Comparison of ENCODE assay signal across 19 cellular contexts in genomic region chr3:57278237-57278636, GRCh38. TPM values are rescaled to one million over a fixed set of nuclear protein-coding genes. Genes with fewer than 3 reads are reported as not detected.
DNase-seq lines count a peak whose midpoint lies in the region; ATAC-seq, FAIRE-seq and TF ChIP-seq lines count a peak whose summit lies in the region.
"Had no signal": no experiment of that assay in that cellular context is flagged by ENCODE, and none has a peak within 500 bp of the region (broad histone marks: within the 10 kb centered on the region; RNA-seq: fewer than 3 reads in every experiment).

No MANE protein-coding gene starts in this region.

- H3K9me3 ChIP-seq in HepG2 (ENCODE audit: low read length), result 0 out of 2 replicates have a peak, but pooled peaks cover 4% of the 10 kb centered on the region
- no peaks in the 10 kb centered on the region for H3K9me3 ChIP-seq in right lobe of liver
- H3K9me3 ChIP-seq in hepatocyte (ENCODE audit: low read depth), result no peaks in the 10 kb centered on the region
- no peaks in the 10 kb centered on the region for H3K9me3 ChIP-seq in neutrophil
- no peaks in the 10 kb centered on the region for H3K9me3 ChIP-seq in Karpas-422 (ENCODE audit: low read length)

- no peaks in the 10 kb centered on the region; a peak in 1 of 5 replicates for H3K36me3 ChIP-seq in HepG2 (replicated peaks in 1 of 2; ENCODE audit: control insufficient read depth in 1 of 2, insufficient read depth in 2 of 2, low read length in 2 of 2)
- no peaks in the 10 kb centered on the region for H3K36me3 ChIP-seq in right lobe of liver
- H3K36me3 ChIP-seq in hepatocyte (replicated peaks; ENCODE audit: insufficient read depth, low read depth), result no peaks in the 10 kb centered on the region
- H3K36me3 ChIP-seq in neutrophil, result peaks cover 9% of the 10 kb centered on the region
- H3K36me3 ChIP-seq in Karpas-422 (ENCODE audit: insufficient read depth, low read length), result 0 out of 2 replicates have a peak, but pooled peaks cover 5% of the 10 kb centered on the region

- no peaks in the 10 kb centered on the region for H3K4me1 ChIP-seq in HepG2 (ENCODE audit: insufficient read depth, low read length)
- peaks cover 0 to 2% (median 0%) of the 10 kb centered on the region in 4 donors for H3K4me1 ChIP-seq in right lobe of liver
- no peaks in the 10 kb centered on the region for H3K4me1 ChIP-seq in hepatocyte (ENCODE audit: insufficient read depth)
- H3K4me1 ChIP-seq in neutrophil (ENCODE audit: control insufficient read depth in 1 of 2, insufficient read depth in 1 of 2, low read depth in 1 of 2, low read length in 1 of 2), result peaks cover 7 to 13% of the 10 kb centered on the region in 2 experiments
- H3K4me1 ChIP-seq in Karpas-422 (ENCODE audit: low read length), result no peaks in the 10 kb centered on the region
- H3K4me1 ChIP-seq: BLaER1 had no signal

- DNase-seq in HepG2 (ENCODE audit: low spot score) (peak; percentile 12), right lobe of liver (no peak), hepatocyte (ENCODE audit: low spot score) (peak; percentile 8), head of caudate nucleus (no peak), Karpas-422 (no peak)
- DNase-seq: 8988T; CD4-positive, alpha-beta memory T cell; DMS153; DMS79; GDM1; GOT3; H9 had no signal

- H3K9ac ChIP-seq in HepG2 (ENCODE audit: insufficient read depth, low read depth, low read length) (no peak overlapping the region), Karpas-422 (ENCODE audit: low read length) (no peak overlapping the region)
- H3K9ac ChIP-seq: BLaER1 had no signal

- TF ChIP-seq RAD21 in HepG2 (CRISPR knock-in tag; IDR thresholded peaks at IDR 0.05), result no peak

- no peak overlapping the region for H3K4me2 ChIP-seq in HepG2 (ENCODE audit: low read depth, low read length)
- H3K4me2 ChIP-seq in hepatocyte, result no peak overlapping the region
- H3K4me2 ChIP-seq in Karpas-422 (ENCODE audit: low read depth, low read length, poor library complexity, severe bottlenecking), result no peak overlapping the region
- H3K4me2 ChIP-seq: BLaER1 had no signal

- POLR2A ChIA-PET in HepG2 (lab: Yijun Ruan, JAX), result no interaction called here

- CTCF ChIA-PET in HepG2 (lab: Yijun Ruan, JAX; ENCODE audit: low intra/inter-chr PET ratio, low total read pairs), result no interaction called here

- in situ Hi-C loops in HepG2 (cut with HindIII; ENCODE audit: extremely low pct_ligation_motif_present, low pct_unique_long_range_greater_than_20kb), result no loop called here

- ATAC-seq in HepG2, result peak; percentile 60; the same call in 2 of the 3 replicates
- ATAC-seq in right lobe of liver, result no peak
- ATAC-seq in HG02870 (IDR thresholded peaks at IDR 0.05; ENCODE audit: unreplicated experiment), result no peak

- BruUV-seq in HepG2 (replicated peaks; lab: Mats Ljungman, UMichigan), result no TSS peak

- no peaks in the 10 kb centered on the region for H4K20me1 ChIP-seq in HepG2 (ENCODE audit: insufficient read depth, low read length)
- no peaks in the 10 kb centered on the region for H4K20me1 ChIP-seq in hepatocyte (ENCODE audit: insufficient read depth, poor library complexity, severe bottlenecking)
- H4K20me1 ChIP-seq in Karpas-422 (ENCODE audit: insufficient read depth, low read depth, low read length), result no peaks in the 10 kb centered on the region
- H4K20me1 ChIP-seq: BLaER1 had no signal

- TF ChIP-seq POLR2A in HepG2 (IDR thresholded peaks at IDR 0.05; ENCODE audit: insufficient read depth in 1 of 2, low read depth in 2 of 2, low read length in 2 of 2), result no peak
- no peak for TF ChIP-seq POLR2A in right lobe of liver (IDR thresholded peaks at IDR 0.05)

- H2AFZ ChIP-seq in HepG2 (ENCODE audit: low read length) (no peak overlapping the region), hepatocyte (no peak overlapping the region), Karpas-422 (ENCODE audit: low read length) (no peak overlapping the region)

- FAIRE-seq in HepG2 (lab: Jason Lieb, UNC), result no peak

- intact Hi-C loops in HepG2 (cut with micrococcal nuclease; ENCODE audit: unreplicated experiment), result no loop called here
- intact Hi-C loops in right lobe of liver (cut with DNase I), result no loop called here
- intact Hi-C loops in head of caudate nucleus (cut with DNase I), result no loop called here

- no peak for TF ChIP-seq EP300 in HepG2 (IDR thresholded peaks at IDR 0.05; ENCODE audit: low read depth in 2 of 2, low read length in 2 of 2)
- TF ChIP-seq EP300 in HepG2 (CRISPR knock-in tag; IDR thresholded peaks at IDR 0.05; ENCODE audit: borderline replicate concordance), result no peak

- H3K9me2 ChIP-seq in hepatocyte (replicated peaks; ENCODE audit: insufficient read depth) (no peaks in the 10 kb centered on the region), Karpas-422 (replicated peaks; ENCODE audit: insufficient read depth, low read length) (no peaks in the 10 kb centered on the region)

- 85% methylated on average over 1 of the region's 1 CpG for WGBS in HepG2 (ENCODE audit: low lambda C conversion rate)
- WGBS in right lobe of liver (ENCODE audit: insufficient coverage, low coverage, low lambda C conversion rate, missing lambda C conversion rate), result no CpG with 5 or more reads among the region's 1 CpG
- 95% methylated on average over 1 of the region's 1 CpG for WGBS in hepatocyte (ENCODE audit: low lambda C conversion rate, missing lambda C conversion rate)

- H3K79me2 ChIP-seq in HepG2 (ENCODE audit: insufficient read depth, low read length) (no peaks in the 10 kb centered on the region), hepatocyte (no peaks in the 10 kb centered on the region), Karpas-422 (ENCODE audit: low read length) (no peaks in the 10 kb centered on the region)

- H3K27ac ChIP-seq in HepG2 (ENCODE audit: extremely low read length, insufficient read depth, low read length) (no peak overlapping the region), right lobe of liver (no peak overlapping the region), hepatocyte (no peak overlapping the region), neutrophil (peak overlapping the region; percentile 36), Karpas-422 (ENCODE audit: low read length) (no peak overlapping the region)
- H3K27ac ChIP-seq: BLaER1 had no signal

- H3K4me3 ChIP-seq in HepG2 (replicated peaks in 1 of 3; ENCODE audit: insufficient read depth in 1 of 3, low read depth in 2 of 3, low read length in 3 of 3) (no peak overlapping the region), right lobe of liver (no peak overlapping the region), hepatocyte (no peak overlapping the region), neutrophil (ENCODE audit: low read depth in 1 of 2, low read length in 1 of 2) (no peak overlapping the region), Karpas-422 (ENCODE audit: low read length) (no peak overlapping the region)
- H3K4me3 ChIP-seq: BLaER1 had no signal

- TF ChIP-seq CTCF in HepG2 (CRISPR knock-in tag; IDR thresholded peaks at IDR 0.05) (no peak), right lobe of liver (IDR thresholded peaks at IDR 0.05) (no peak), hepatocyte (IDR thresholded peaks at IDR 0.05; ENCODE audit: poor library complexity) (no peak), neutrophil (IDR thresholded peaks at IDR 0.05) (no peak)

- H3K27me3 ChIP-seq in HepG2 (ENCODE audit: control insufficient read depth in 1 of 2, insufficient read depth in 2 of 2, low read length in 2 of 2) (no peaks in the 10 kb centered on the region), right lobe of liver (no peaks in the 10 kb centered on the region), hepatocyte (no peaks in the 10 kb centered on the region), neutrophil (no peaks in the 10 kb centered on the region), Karpas-422 (ENCODE audit: low read length) (no peaks in the 10 kb centered on the region)
- H3K27me3 ChIP-seq: BLaER1 had no signal

RNA-seq across cellular contexts. Expression of gene ASB14, which starts 14.2 kb away (rescaled TPM):
- not detected in 2 replicates for total RNA-seq in HepG2 (2016; rRNA removed; fragmentation: Illumina TruSeq; extraction: Trizol)
- not detected in 2 replicates for total RNA-seq in HepG2 (2016; cell fraction: cytosol; rRNA removed; fragmentation: Illumina TruSeq; extraction: Trizol; ENCODE audit: low read depth)
- not detected in 2 replicates for total RNA-seq in HepG2 (2016; cell fraction: insoluble cytoplasmic fraction; rRNA removed; fragmentation: Illumina TruSeq; extraction: Trizol)
- not detected in 2 replicates for total RNA-seq in HepG2 (2016; cell fraction: membrane; rRNA removed; fragmentation: Illumina TruSeq; extraction: Trizol)
- total RNA-seq in HepG2 (2016; cell fraction: nucleus; rRNA removed; fragmentation: Illumina TruSeq; extraction: Trizol), result not detected in 2 replicates
- not detected in 2 replicates for polyA plus RNA-seq in HepG2 (2011; rRNA removed)
- polyA plus RNA-seq in HepG2 (2011; cell fraction: cytosol; rRNA removed), result not detected in 2 replicates
- polyA plus RNA-seq in HepG2 (2011; cell fraction: nucleus; rRNA removed), result not detected in 2 replicates
- 0.23 and 0.35 TPM in 2 replicates for polyA plus RNA-seq in HepG2 (2012)
- polyA plus RNA-seq in HepG2 (2016; cell fraction: cytosol; fragmentation: Illumina TruSeq; extraction: Trizol; ENCODE audit: low read depth), result not detected in 2 replicates
- not detected in 2 replicates for polyA plus RNA-seq in HepG2 (2016; cell fraction: insoluble cytoplasmic fraction; fragmentation: Illumina TruSeq; extraction: Trizol; ENCODE audit: low read depth)
- not detected in 2 replicates for polyA plus RNA-seq in HepG2 (2016; cell fraction: membrane; fragmentation: Illumina TruSeq; extraction: Trizol; ENCODE audit: low read depth)
- not detected in 2 replicates for polyA plus RNA-seq in HepG2 (2016; cell fraction: nucleus; fragmentation: Illumina TruSeq; extraction: Trizol; ENCODE audit: insufficient read depth, low read depth)
- not detected in 2 replicates for polyA minus RNA-seq in HepG2 (2011; rRNA and poly(A)+ RNA removed; ENCODE audit: low replicate concordance)
- not detected in 2 replicates for polyA minus RNA-seq in HepG2 (2011; cell fraction: cytosol; rRNA and poly(A)+ RNA removed)
- 0.26 and 0.37 TPM in 2 replicates for polyA minus RNA-seq in HepG2 (2011; cell fraction: nucleus; rRNA and poly(A)+ RNA removed)
- total RNA-seq in right lobe of liver, result not detected
- total RNA-seq in hepatocyte, result not detected in 2 replicates
- 0.10 and 0.19 TPM in 2 replicates for polyA plus RNA-seq in hepatocyte
- 0.04 TPM in 1 of 2 replicates, not detected in the other for total RNA-seq in Karpas-422 (2014; rRNA removed; shearing (Covaris generic); ENCODE audit: low replicate concordance)
- total RNA-seq: A673; CD4-positive, alpha-beta memory T cell; Daoy; H9 had no signal
- polyA plus RNA-seq: AG04450, CD14-positive monocyte had no signal

RNA-seq across cellular contexts. Expression of gene APPL1, which starts 50.7 kb away (rescaled TPM):
- total RNA-seq in HepG2 (2016; rRNA removed; fragmentation: Illumina TruSeq; extraction: Trizol) (29.0 and 47.9 TPM in 2 replicates), right lobe of liver (10 to 100 TPM; 12.6 to 21.6 (median 16.6) TPM), hepatocyte (42.8 and 54.0 TPM in 2 replicates)
- total RNA-seq in HepG2 (2016; cell fraction: cytosol; rRNA removed; fragmentation: Illumina TruSeq; extraction: Trizol; ENCODE audit: low read depth), result 18.9 and 22.1 TPM in 2 replicates
- total RNA-seq in HepG2 (2016; cell fraction: insoluble cytoplasmic fraction; rRNA removed; fragmentation: Illumina TruSeq; extraction: Trizol), result 30.6 and 46.1 TPM in 2 replicates
- total RNA-seq in HepG2 (2016; cell fraction: membrane; rRNA removed; fragmentation: Illumina TruSeq; extraction: Trizol), result 24.9 and 28.8 TPM in 2 replicates
- 22.1 and 25.8 TPM in 2 replicates for total RNA-seq in HepG2 (2016; cell fraction: nucleus; rRNA removed; fragmentation: Illumina TruSeq; extraction: Trizol)
- polyA plus RNA-seq in HepG2 (2011; rRNA removed) (11.2 and 14.3 TPM in 2 replicates), hepatocyte (31.9 and 32.5 TPM in 2 replicates)
- 7.3 and 9.5 TPM in 2 replicates for polyA plus RNA-seq in HepG2 (2011; cell fraction: cytosol; rRNA removed)
- 4.9 and 6.8 TPM in 2 replicates for polyA plus RNA-seq in HepG2 (2011; cell fraction: nucleus; rRNA removed)
- polyA plus RNA-seq in HepG2 (2012), result 13.5 and 15.8 TPM in 2 replicates
- polyA plus RNA-seq in HepG2 (2016; cell fraction: cytosol; fragmentation: Illumina TruSeq; extraction: Trizol; ENCODE audit: low read depth), result 2.3 and 2.5 TPM in 2 replicates
- 23.2 and 23.3 TPM in 2 replicates for polyA plus RNA-seq in HepG2 (2016; cell fraction: insoluble cytoplasmic fraction; fragmentation: Illumina TruSeq; extraction: Trizol; ENCODE audit: low read depth)
- polyA plus RNA-seq in HepG2 (2016; cell fraction: membrane; fragmentation: Illumina TruSeq; extraction: Trizol; ENCODE audit: low read depth), result 5.1 and 7.5 TPM in 2 replicates
- 11.6 and 12.5 TPM in 2 replicates for polyA plus RNA-seq in HepG2 (2016; cell fraction: nucleus; fragmentation: Illumina TruSeq; extraction: Trizol; ENCODE audit: insufficient read depth, low read depth)
- 31.2 and 53.9 TPM in 2 replicates for polyA minus RNA-seq in HepG2 (2011; rRNA and poly(A)+ RNA removed; ENCODE audit: low replicate concordance)
- 25.4 and 28.6 TPM in 2 replicates for polyA minus RNA-seq in HepG2 (2011; cell fraction: cytosol; rRNA and poly(A)+ RNA removed)
- 46.0 and 49.7 TPM in 2 replicates for polyA minus RNA-seq in HepG2 (2011; cell fraction: nucleus; rRNA and poly(A)+ RNA removed)
- 51.5 and 66.2 TPM in 2 replicates for total RNA-seq in Karpas-422 (2014; rRNA removed; shearing (Covaris generic); ENCODE audit: low replicate concordance)

Comparison
In these comparisons a context has a peak if more than half of its experiments do, and no peak if none do; other contexts are left out.
1. DNase-seq: peak in HepG2 (single experiment) and hepatocyte (single experiment); none in right lobe of liver (0 of 3), head of caudate nucleus (0 of 42) and Karpas-422 (single experiment).